ENCODE assay signal across 8 cellular contexts in genomic region chr11:75474878-75475766, GRCh38. TPM values are rescaled to one million over a fixed set of nuclear protein-coding genes. Genes with fewer than 3 reads are reported as not detected.
DNase-seq lines count a peak whose midpoint lies in the region; ATAC-seq, FAIRE-seq and TF ChIP-seq lines count a peak whose summit lies in the region.

No MANE protein-coding gene starts in this region.

- peaks cover 0 to 4% (median 2%) of the 10 kb centered on the region in 3 donors for H3K27me3 Mint-ChIP-seq in immature natural killer cell (ENCODE audit: low read depth in 3 of 3)

- peak in 1 of 2 donors; percentile 58 for DNase-seq in activated naive CD4-positive, alpha-beta T cell treated with anti-CD3 and anti-CD28 coated beads, Interleukin-2, amount 50 U/mL, for 72 hours (ENCODE audit: low spot score in 2 of 2)
- DNase-seq in immature natural killer cell: peak; percentile 26 to 55 (median 48)
- DNase-seq in stimulated activated CD4-positive, alpha-beta T cell treated with anti-CD3 and anti-CD28 coated beads, TNF-alpha, amount 100 ng/mL, for 48 hours (ENCODE audit: low read depth in 3 of 3): peak in 2 of 3 donors; percentile 29 to 64
- no peak for DNase-seq in RCC 7860 (ENCODE audit: low spot score)
- no peak for DNase-seq in NCI-H2107 treated with DMSO at 0.1 percent for 48 hours (lab: John Stamatoyannopoulos, UW; ENCODE audit: unreplicated experiment)

- H3K9me3 Mint-ChIP-seq in activated naive CD4-positive, alpha-beta T cell treated with anti-CD3 and anti-CD28 coated beads, Interleukin-2, amount 50 U/mL, for 72 hours: no peaks in the 10 kb centered on the region
- H3K9me3 Mint-ChIP-seq in immature natural killer cell: no peaks in the 10 kb centered on the region

- no peak for FAIRE-seq in RCC 7860 (lab: Jason Lieb, UNC)

- no peaks in the 10 kb centered on the region for H3K36me3 Mint-ChIP-seq in activated naive CD4-positive, alpha-beta T cell treated with anti-CD3 and anti-CD28 coated beads, Interleukin-2, amount 50 U/mL, for 72 hours
- H3K36me3 Mint-ChIP-seq in immature natural killer cell: peaks cover 0 to 8% (median 0%) of the 10 kb centered on the region in 3 donors

- peak overlapping the region; percentile 89 to 92 for H3K27ac Mint-ChIP-seq in activated naive CD4-positive, alpha-beta T cell treated with anti-CD3 and anti-CD28 coated beads, Interleukin-2, amount 50 U/mL, for 72 hours
- H3K27ac Mint-ChIP-seq in immature natural killer cell: peak overlapping the region; percentile 59 to 86 (median 73)

- ATAC-seq in HG03354 (IDR thresholded peaks at IDR 0.05; ENCODE audit: poor library complexity, severe bottlenecking, unreplicated experiment) (peak; percentile 50), SK-N-SH treated with all-trans-retinoic acid at 6 μM for 48 hours (peak; percentile 52), HG03097 (IDR thresholded peaks at IDR 0.05; ENCODE audit: low FRiP score, unreplicated experiment) (no peak)
- peak; percentile 66 to 87 for ATAC-seq in activated naive CD4-positive, alpha-beta T cell treated with anti-CD3 and anti-CD28 coated beads, Interleukin-2, amount 50 U/mL, for 72 hours

- peak overlapping the region; percentile 13 to 78 (median 69) for H3K4me3 Mint-ChIP-seq in immature natural killer cell

- H3K4me1 Mint-ChIP-seq in immature natural killer cell: peaks cover 13 to 16% of the 10 kb centered on the region in 2 donors

TF ChIP-seq in SK-N-SH treated with all-trans-retinoic acid at 6 μM for 48 hours, 23 proteins besides CTCF, POLR2A, EP300 and RAD21:
- TF ChIP-seq TSHZ2 (CRISPR knock-in tag; IDR thresholded peaks at IDR 0.05) (no peak), BACH2 (CRISPR knock-in tag; IDR thresholded peaks at IDR 0.05; ENCODE audit: borderline replicate concordance) (no peak), ESRRG (CRISPR knock-in tag; IDR thresholded peaks at IDR 0.05) (no peak), ZFP3 (CRISPR knock-in tag; IDR thresholded peaks at IDR 0.05) (no peak), RARB (CRISPR knock-in tag; IDR thresholded peaks at IDR 0.05) (no peak), TCF4 (CRISPR knock-in tag; IDR thresholded peaks at IDR 0.05; ENCODE audit: borderline replicate concordance) (no peak), ZFP30 (CRISPR knock-in tag; IDR thresholded peaks at IDR 0.05) (no peak), OSR1 (CRISPR knock-in tag; IDR thresholded peaks at IDR 0.05) (no peak), ARNTL (CRISPR knock-in tag; IDR thresholded peaks at IDR 0.05; ENCODE audit: borderline replicate concordance, low read depth) (no peak), ZNF8 (CRISPR knock-in tag; IDR thresholded peaks at IDR 0.05) (no peak), SNAI2 (CRISPR knock-in tag; IDR thresholded peaks at IDR 0.05) (no peak), CSDC2 (CRISPR knock-in tag; IDR thresholded peaks at IDR 0.05) (no peak), CREB5 (CRISPR knock-in tag; IDR thresholded peaks at IDR 0.05; ENCODE audit: low read depth) (no peak), POU6F1 (CRISPR knock-in tag; IDR thresholded peaks at IDR 0.05; ENCODE audit: borderline replicate concordance, low read depth) (no peak)

RNA-seq across cellular contexts. Expression of gene KLHL35, which starts 42.1 kb away (rescaled TPM):
- total RNA-seq in activated naive CD4-positive, alpha-beta T cell treated with anti-CD3 and anti-CD28 coated beads, Interleukin-2, amount 50 U/mL, for 72 hours: under 1 TPM in 1 of 2 donors, not detected in 1; 0.89 TPM
- 1 to 10 TPM in 1 of 3 donors, under 1 TPM in 1, not detected in 1; 0.41 to 1.6 TPM for polyA plus RNA-seq in immature natural killer cell

RNA-seq across cellular contexts. Expression of gene GDPD5, which starts 50.6 kb away (rescaled TPM):
- 10 to 100 TPM; 13.4 to 22.7 TPM for total RNA-seq in activated naive CD4-positive, alpha-beta T cell treated with anti-CD3 and anti-CD28 coated beads, Interleukin-2, amount 50 U/mL, for 72 hours
- 1 to 10 TPM; 1.8 to 9.2 (median 4.1) TPM for polyA plus RNA-seq in immature natural killer cell

Comparison
In these comparisons a context has a peak if more than half of its experiments do, and no peak if none do; other contexts are left out.
1. DNase-seq: peak in immature natural killer cell (3 of 3) and stimulated activated CD4-positive, alpha-beta T cell treated with anti-CD3 and anti-CD28 coated beads, TNF-alpha, amount 100 ng/mL, for 48 hours (2 of 3); none in RCC 7860 (single experiment) and NCI-H2107 treated with DMSO at 0.1 percent for 48 hours (single experiment).